ENCODE assay signal across 16 cellular contexts in the genomic region with DNA sequence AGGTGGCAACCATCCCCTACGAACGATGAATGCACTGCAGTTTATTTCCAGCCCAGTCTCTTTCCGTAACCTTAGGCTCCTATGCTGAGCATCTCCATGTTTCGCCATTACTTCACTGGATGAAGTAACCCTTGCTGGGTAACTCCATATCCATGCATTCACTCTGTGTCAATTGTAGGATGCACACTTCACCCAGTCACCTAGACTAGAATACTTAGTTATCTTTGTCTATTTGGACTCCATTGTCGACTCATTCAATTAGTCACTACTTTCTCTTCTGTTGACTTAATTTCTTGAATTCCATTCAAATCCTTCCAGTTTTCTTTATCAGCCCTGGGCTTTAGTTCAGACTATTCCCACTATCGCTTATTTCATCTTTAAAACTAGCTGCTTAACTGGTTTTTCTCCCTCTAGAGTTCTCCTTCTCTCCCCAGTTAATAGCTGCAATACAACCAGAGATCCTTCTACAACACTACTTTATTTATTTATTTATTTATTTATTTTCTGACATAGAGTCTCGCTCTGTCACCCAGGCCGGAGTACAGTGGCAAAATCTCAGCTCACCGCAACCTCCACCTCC.
A peak's percentile ranks its signal among the peaks of the same experiment; 100 is the strongest.
DNase-seq lines count a peak whose midpoint lies in the region; ATAC-seq and TF ChIP-seq lines count a peak whose summit lies in the region.
"Had no signal": no experiment of that assay in that cellular context is flagged by ENCODE, and none has a peak within 500 bp of the region (broad histone marks: within the 10 kb centered on the region; RNA-seq: fewer than 3 reads in every experiment).

No MANE protein-coding gene starts in this region.

- H4K8ac ChIP-seq in neuronal stem cell (ENCODE audit: low read depth, low read length): no peak overlapping the region

- H3K27ac ChIP-seq in neuronal stem cell (replicated peaks; ENCODE audit: low read length): no peak overlapping the region
- H3K27ac ChIP-seq: thyroid gland had no signal

- H3K36me3 ChIP-seq in neuronal stem cell (replicated peaks in 1 of 2; ENCODE audit: control insufficient read depth in 2 of 2, insufficient read depth in 2 of 2, low read length in 2 of 2): no peaks in the 10 kb centered on the region
- H3K36me3 ChIP-seq: thyroid gland had no signal

- TF ChIP-seq CTCF in AG09309 (IDR thresholded peaks at IDR 0.05; ENCODE audit: control insufficient read depth, insufficient read depth, low read depth, low read length, missing control alignments) (no peak), choroid plexus epithelial cell (conservative IDR thresholded peaks at IDR 0.05; ENCODE audit: low read depth, low read length) (no peak), mesothelial cell of epicardium (IDR thresholded peaks at IDR 0.05; ENCODE audit: unreplicated experiment) (no peak)

- H3K4me2 ChIP-seq in neuronal stem cell (ENCODE audit: insufficient read depth, low read length, poor library complexity, severe bottlenecking): no peak overlapping the region

- H3K14ac ChIP-seq in neuronal stem cell (ENCODE audit: low read length): no peak overlapping the region

- H3K27me3 Mint-ChIP-seq in mesothelial cell of epicardium (ENCODE audit: low read depth) (no peaks in the 10 kb centered on the region), T-helper 17 cell (no peaks in the 10 kb centered on the region)
- H3K27me3 Mint-ChIP-seq: activated naive CD4-positive, alpha-beta T cell treated with anti-CD3 and anti-CD28 coated beads, Interleukin-2, amount 10 ng/mL, durations not matched to agents 7 days and 5 days had no signal

- H3K36me3 Mint-ChIP-seq in mesothelial cell of epicardium (no peaks in the 10 kb centered on the region), T-helper 17 cell (ENCODE audit: low read depth) (no peaks in the 10 kb centered on the region)
- H3K36me3 Mint-ChIP-seq: activated naive CD4-positive, alpha-beta T cell treated with anti-CD3 and anti-CD28 coated beads, Interleukin-2, amount 10 ng/mL, durations not matched to agents 7 days and 5 days had no signal

- H3K27me3 ChIP-seq in neuronal stem cell (ENCODE audit: control insufficient read depth in 3 of 3, insufficient read depth in 3 of 3, low read depth in 1 of 3, low read length in 3 of 3): no peaks in the 10 kb centered on the region
- H3K27me3 ChIP-seq: thyroid gland had no signal

- peaks cover 6 to 8% of the 10 kb centered on the region in 2 donors for H3K4me1 ChIP-seq in neuronal stem cell (ENCODE audit: control insufficient read depth in 2 of 2, insufficient read depth in 1 of 2, low read depth in 1 of 2, low read length in 2 of 2)
- H3K4me1 ChIP-seq: thyroid gland had no signal

- H3K4me3 ChIP-seq in AG09309 (ENCODE audit: control insufficient read depth, low read depth, low read length): no peak overlapping the region
- H3K4me3 ChIP-seq in choroid plexus epithelial cell (ENCODE audit: low read depth, low read length): no peak overlapping the region
- no peak overlapping the region for H3K4me3 ChIP-seq in neuronal stem cell (ENCODE audit: low read length in 2 of 2)
- H3K4me3 ChIP-seq: thyroid gland had no signal

- no peaks in the 10 kb centered on the region for H3K79me1 ChIP-seq in neuronal stem cell (ENCODE audit: low read depth, low read length)

- no peak overlapping the region for H2BK15ac ChIP-seq in neuronal stem cell (ENCODE audit: low read length)

- ATAC-seq in T-helper 17 cell: no peak
- ATAC-seq: activated CD4-positive, alpha-beta T cell treated with anti-CD3 and anti-CD28 coated beads for 36 hours had no signal

- H3K4me1 Mint-ChIP-seq in mesothelial cell of epicardium: peaks cover 59% of the 10 kb centered on the region
- no peaks in the 10 kb centered on the region for H3K4me1 Mint-ChIP-seq in T-helper 17 cell
- H3K4me1 Mint-ChIP-seq: activated CD4-positive, alpha-beta T cell treated with anti-CD3 and anti-CD28 coated beads for 36 hours; activated naive CD4-positive, alpha-beta T cell treated with anti-CD3 and anti-CD28 coated beads, Interleukin-2, amount 10 ng/mL, durations not matched to agents 7 days and 5 days; endodermal cell had no signal

- DNase-seq in AG09309 (ENCODE audit: low read depth) (peak; percentile 17), LHCN-M2 (ENCODE audit: low read depth) (peak; percentile 41), choroid plexus epithelial cell (ENCODE audit: low read depth) (peak; percentile 9), mesothelial cell of epicardium (ENCODE audit: low spot score in 2 of 2, unreplicated experiment in 2 of 2) (no peak), neuronal stem cell (ENCODE audit: low spot score) (no peak), T-helper 17 cell (no peak)
- DNase-seq in stimulated activated CD4-positive, alpha-beta T cell treated with anti-CD3 and anti-CD28 coated beads, Interleukin-2, amount 100 ng/mL, for 24 hours: no peak
- no peak for DNase-seq in stimulated activated CD4-positive, alpha-beta T cell treated with anti-CD3 and anti-CD28 coated beads, Interleukin-12 subunit alpha, Interleukin-12 subunit beta, amount 100 ng/mL, for 4 hours
- DNase-seq: activated CD4-positive, alpha-beta T cell treated with anti-CD3 and anti-CD28 coated beads for 36 hours; activated CD8-positive, alpha-beta memory T cell treated with anti-CD3 and anti-CD28 coated beads, Interleukin-2, amount 50 U/mL, for 48 hours; activated naive CD4-positive, alpha-beta T cell treated with anti-CD3 and anti-CD28 coated beads, Interleukin-2, amount 10 ng/mL, durations not matched to agents 7 days and 5 days; endodermal cell; NCI-H1092 treated with DMSO at 0.1 percent for 48 hours; NCI-H2171; SHP77; thyroid gland had no signal

- H3K18ac ChIP-seq in neuronal stem cell (ENCODE audit: low read length): no peak overlapping the region

- no peak overlapping the region for H3K23ac ChIP-seq in neuronal stem cell (ENCODE audit: low read depth, low read length, poor library complexity)

- H2AFZ ChIP-seq in neuronal stem cell (ENCODE audit: low read length): no peak overlapping the region

- no peak overlapping the region for H3K4me3 Mint-ChIP-seq in mesothelial cell of epicardium
- no peak overlapping the region for H3K4me3 Mint-ChIP-seq in T-helper 17 cell
- H3K4me3 Mint-ChIP-seq: activated CD4-positive, alpha-beta T cell treated with anti-CD3 and anti-CD28 coated beads for 36 hours; activated naive CD4-positive, alpha-beta T cell treated with anti-CD3 and anti-CD28 coated beads, Interleukin-2, amount 10 ng/mL, durations not matched to agents 7 days and 5 days; endodermal cell had no signal

- H3K27ac Mint-ChIP-seq in mesothelial cell of epicardium (peak overlapping the region; percentile 92), T-helper 17 cell (no peak overlapping the region)
- H3K27ac Mint-ChIP-seq: activated CD4-positive, alpha-beta T cell treated with anti-CD3 and anti-CD28 coated beads for 36 hours; activated naive CD4-positive, alpha-beta T cell treated with anti-CD3 and anti-CD28 coated beads, Interleukin-2, amount 10 ng/mL, durations not matched to agents 7 days and 5 days; endodermal cell had no signal

- H3K9ac ChIP-seq in neuronal stem cell (ENCODE audit: low read depth, low read length, poor library complexity): no peak overlapping the region

- no peaks in the 10 kb centered on the region for H3K9me3 ChIP-seq in neuronal stem cell (replicated peaks in 1 of 2; ENCODE audit: control insufficient read depth in 2 of 2, insufficient read depth in 1 of 2, low read depth in 1 of 2, low read length in 2 of 2)
- no peaks in the 10 kb centered on the region for H3K9me3 ChIP-seq in T-helper 17 cell (ENCODE audit: control insufficient read depth, low read length, poor library complexity, severe bottlenecking)
- H3K9me3 ChIP-seq: thyroid gland had no signal

- no peak overlapping the region for H3K4ac ChIP-seq in neuronal stem cell (ENCODE audit: low read length)

- H2BK5ac ChIP-seq in neuronal stem cell (ENCODE audit: low read length): no peak overlapping the region

- H2AK5ac ChIP-seq in neuronal stem cell (ENCODE audit: low read depth, low read length): no peak overlapping the region

- no CpG with 5 or more reads among the region's 9 CpGs for WGBS in neuronal stem cell (ENCODE audit: extremely low coverage in 2 of 2, insufficient read length in 2 of 2, insufficient replicate concordance in 1 of 2), 2 donors

- H4K91ac ChIP-seq in neuronal stem cell (ENCODE audit: low read depth, low read length, poor library complexity): no peak overlapping the region

- H2BK12ac ChIP-seq in neuronal stem cell (ENCODE audit: low read length): no peak overlapping the region

- H3K9me3 Mint-ChIP-seq in mesothelial cell of epicardium: no peaks in the 10 kb centered on the region
- H3K9me3 Mint-ChIP-seq: activated naive CD4-positive, alpha-beta T cell treated with anti-CD3 and anti-CD28 coated beads, Interleukin-2, amount 10 ng/mL, durations not matched to agents 7 days and 5 days; endodermal cell had no signal

- no peak overlapping the region for H2BK120ac ChIP-seq in neuronal stem cell (ENCODE audit: low read depth, low read length)

Comparison
In these comparisons a context has a peak if more than half of its experiments do, and no peak if none do; other contexts are left out.
1. DNase-seq: peak in AG09309 (single experiment), LHCN-M2 (single experiment) and choroid plexus epithelial cell (single experiment); none in mesothelial cell of epicardium (0 of 2), stimulated activated CD4-positive, alpha-beta T cell treated with anti-CD3 and anti-CD28 coated beads, Interleukin-2, amount 100 ng/mL, for 24 hours (0 of 2), neuronal stem cell (single experiment), stimulated activated CD4-positive, alpha-beta T cell treated with anti-CD3 and anti-CD28 coated beads, Interleukin-12 subunit alpha, Interleukin-12 subunit beta, amount 100 ng/mL, for 4 hours (single experiment) and T-helper 17 cell (0 of 3).